In genomic region chr11:128492903-128493569, GRCh38 we compare ENCODE assay signal across 1 cellular context.
TF ChIP-seq lines count a peak whose summit lies in the region.

No MANE protein-coding gene starts in this region.

TF ChIP-seq in GM23338, 12 proteins besides CTCF, POLR2A, EP300 and RAD21 (continued from another document):
- TF ChIP-seq ETS1 (IDR thresholded peaks at IDR 0.05) (no peak), NANOG (IDR thresholded peaks at IDR 0.05; ENCODE audit: borderline replicate concordance) (no peak), ZNF462 (CRISPR knock-in tag; IDR thresholded peaks at IDR 0.05) (no peak), EZH2phosphoT487 (IDR thresholded peaks at IDR 0.05; ENCODE audit: unreplicated experiment) (no peak), ZNF331 (CRISPR knock-in tag; IDR thresholded peaks at IDR 0.05; ENCODE audit: low read depth) (no peak), JUNB (IDR thresholded peaks at IDR 0.05; ENCODE audit: unreplicated experiment) (no peak), POLR2AphosphoS5 (IDR thresholded peaks at IDR 0.05; ENCODE audit: low read depth) (no peak), CREB1 (CRISPR knock-in tag; IDR thresholded peaks at IDR 0.05; ENCODE audit: low read depth) (no peak), ZNF114 (CRISPR knock-in tag; IDR thresholded peaks at IDR 0.05) (no peak)
TF ChIP-seq in GM23338: peak in this region for 0.
